20 cellular contexts compared by ENCODE assay signal in genomic region chr1:95534985-95535384, GRCh38.
"Had no signal": no experiment of that assay in that cellular context is flagged by ENCODE, and none has a peak within 500 bp of the region (broad histone marks: within the 10 kb centered on the region; RNA-seq: fewer than 3 reads in every experiment).

No MANE protein-coding gene starts in this region.

- H3K27me3 Mint-ChIP-seq: activated naive CD8-positive, alpha-beta T cell; memory B cell; stimulated activated naive B cell treated with anti-CD40 and anti-IgM and Interleukin-4, amounts not matched to agents 10 μg/mL and 1 μg/mL and 100 μg/mL, for 72 hours had no signal

- H3K4me3 ChIP-seq: dorsolateral prefrontal cortex, left ventricle myocardium inferior, sigmoid colon, thyroid gland had no signal

- H3K4me3 Mint-ChIP-seq: activated naive CD8-positive, alpha-beta T cell; activated T-helper 1 cell treated with anti-CD3 and anti-CD28 coated beads, Interleukin-12 subunit alpha, Interleukin-12 subunit beta, Interleukin-2, Interleukin-4 antibody, amounts not matched to agents 30 ng/mL and 10 ng/mL and 1 ng/mL, durations not matched to agents 14 hours and 24 hours and 36 hours; immature natural killer cell; memory B cell; naive thymus-derived CD8-positive, alpha-beta T cell; stimulated activated naive B cell treated with anti-CD40 and anti-IgM and Interleukin-4, amounts not matched to agents 10 μg/mL and 1 μg/mL and 100 μg/mL, for 72 hours; T-helper 1 cell treated with Interleukin-12 subunit alpha and Interleukin-12 subunit beta and Interleukin-4 antibody, amounts not matched to agents 30 μg/mL and 1 μg/mL, for 36 hours had no signal

- DNase-seq: activated CD4-positive, alpha-beta T cell treated with anti-CD3 and anti-CD28 coated beads, Interleukin-2, amount 50 U/mL, for 48 hours; activated T-cell treated with anti-CD3 and anti-CD28 coated beads for 4 hours; caudate nucleus; dorsolateral prefrontal cortex; foreskin keratinocyte; head of caudate nucleus; immature natural killer cell; kidney glomerular epithelial cell; left ventricle myocardium inferior; naive thymus-derived CD8-positive, alpha-beta T cell; nucleus accumbens; posterior cingulate gyrus; sigmoid colon; stimulated activated CD4-positive, alpha-beta T cell treated with anti-CD3 and anti-CD28 coated beads, Interleukin-4, amount 100 ng/mL, for 24 hours; stimulated activated naive B cell treated with anti-CD40 and anti-IgM and Interleukin-4, amounts not matched to agents 10 μg/mL and 1 μg/mL and 100 μg/mL, for 72 hours; thyroid gland had no signal

- H3K9me3 ChIP-seq: sigmoid colon, thyroid gland had no signal

- H3K36me3 ChIP-seq: left ventricle myocardium inferior, sigmoid colon, thyroid gland had no signal

- H3K27ac Mint-ChIP-seq: activated naive CD8-positive, alpha-beta T cell; activated T-helper 1 cell treated with anti-CD3 and anti-CD28 coated beads, Interleukin-12 subunit alpha, Interleukin-12 subunit beta, Interleukin-2, Interleukin-4 antibody, amounts not matched to agents 30 ng/mL and 10 ng/mL and 1 ng/mL, durations not matched to agents 14 hours and 24 hours and 36 hours; immature natural killer cell; memory B cell; naive thymus-derived CD8-positive, alpha-beta T cell; stimulated activated naive B cell treated with anti-CD40 and anti-IgM and Interleukin-4, amounts not matched to agents 10 μg/mL and 1 μg/mL and 100 μg/mL, for 72 hours; T-helper 1 cell treated with Interleukin-12 subunit alpha and Interleukin-12 subunit beta and Interleukin-4 antibody, amounts not matched to agents 30 μg/mL and 1 μg/mL, for 36 hours had no signal

- H3K27me3 ChIP-seq: dorsolateral prefrontal cortex, foreskin keratinocyte, sigmoid colon, thyroid gland had no signal

- H3K9me3 Mint-ChIP-seq: stimulated activated naive B cell treated with anti-CD40 and anti-IgM and Interleukin-4, amounts not matched to agents 10 μg/mL and 1 μg/mL and 100 μg/mL, for 72 hours had no signal

- H3K4me1 ChIP-seq: foreskin keratinocyte, left ventricle myocardium inferior, sigmoid colon, thyroid gland had no signal

- H3K27ac ChIP-seq: dorsolateral prefrontal cortex, foreskin keratinocyte, left ventricle myocardium inferior, sigmoid colon, thyroid gland had no signal

- H3K36me3 Mint-ChIP-seq: activated naive CD8-positive, alpha-beta T cell; immature natural killer cell; memory B cell; naive thymus-derived CD8-positive, alpha-beta T cell; stimulated activated naive B cell treated with anti-CD40 and anti-IgM and Interleukin-4, amounts not matched to agents 10 μg/mL and 1 μg/mL and 100 μg/mL, for 72 hours had no signal

- H3K4me1 Mint-ChIP-seq: immature natural killer cell; memory B cell; naive thymus-derived CD8-positive, alpha-beta T cell; stimulated activated naive B cell treated with anti-CD40 and anti-IgM and Interleukin-4, amounts not matched to agents 10 μg/mL and 1 μg/mL and 100 μg/mL, for 72 hours had no signal

- ATAC-seq: foreskin keratinocyte; naive thymus-derived CD8-positive, alpha-beta T cell had no signal
